ENCODE assay signal across 18 cellular contexts in genomic region chr7:90387470-90388240, GRCh38. TPM values are rescaled to one million over a fixed set of nuclear protein-coding genes. Genes with fewer than 3 reads are reported as not detected.
A peak's percentile ranks its signal among the peaks of the same experiment; 100 is the strongest.
DNase-seq lines count a peak whose midpoint lies in the region; ATAC-seq and TF ChIP-seq lines count a peak whose summit lies in the region.
"Had no signal": no experiment of that assay in that cellular context is flagged by ENCODE, and none has a peak within 500 bp of the region (broad histone marks: within the 10 kb centered on the region; RNA-seq: fewer than 3 reads in every experiment).

No MANE protein-coding gene starts in this region.

- H3K79me2 ChIP-seq in HCT116 (ENCODE audit: insufficient read depth, low read length): no peaks in the 10 kb centered on the region

- TF ChIP-seq CTCF in HCT116 (IDR thresholded peaks at IDR 0.05 in 2 of 3, conservative IDR thresholded peaks at IDR 0.05 in 1 of 3; ENCODE audit: borderline replicate concordance in 1 of 3, insufficient read depth in 1 of 3, low read depth in 2 of 3, low read length in 2 of 3): no peak
- no peak for TF ChIP-seq CTCF in fibroblast of mammary gland (conservative IDR thresholded peaks at IDR 0.05; ENCODE audit: control insufficient read depth, insufficient read depth, low read depth, low read length)
- no peak for TF ChIP-seq CTCF in glutamatergic neuron (IDR thresholded peaks at IDR 0.05; ENCODE audit: partially characterized antibody, unreplicated experiment)

- POLR2A ChIA-PET in HCT116 (lab: Charles Lee): no interaction called here

- H3K27ac Mint-ChIP-seq in glutamatergic neuron (ENCODE audit: unreplicated experiment): no peak overlapping the region
- H3K27ac Mint-ChIP-seq: activated naive CD8-positive, alpha-beta T cell treated with anti-CD3 and anti-CD28 coated beads, Interleukin-2, amount 10 ng/mL, durations not matched to agents 7 days and 5 days; activated T-helper 17 cell treated with anti-CD3 and anti-CD28 coated beads, Interleukin-2, amount 50 U/mL, for 72 hours had no signal

- no peaks in the 10 kb centered on the region for H3K36me3 Mint-ChIP-seq in glutamatergic neuron (ENCODE audit: unreplicated experiment)

- H3K4me2 ChIP-seq in HCT116 (ENCODE audit: low read length): no peak overlapping the region
- H3K4me2 ChIP-seq: BLaER1 had no signal

- TF ChIP-seq POLR2A in HCT116 (IDR thresholded peaks at IDR 0.05; ENCODE audit: borderline replicate concordance, extremely low read depth, insufficient read depth, insufficient read length) (no peak), GM18505 (IDR thresholded peaks at IDR 0.05; ENCODE audit: borderline replicate concordance, extremely low read depth, insufficient read depth, insufficient read length) (no peak)

- no peaks in the 10 kb centered on the region for H3K27me3 Mint-ChIP-seq in glutamatergic neuron (ENCODE audit: unreplicated experiment)
- H3K27me3 Mint-ChIP-seq: activated naive CD8-positive, alpha-beta T cell treated with anti-CD3 and anti-CD28 coated beads, Interleukin-2, amount 10 ng/mL, durations not matched to agents 7 days and 5 days; activated T-helper 17 cell treated with anti-CD3 and anti-CD28 coated beads, Interleukin-2, amount 50 U/mL, for 72 hours had no signal

- no peaks in the 10 kb centered on the region for H3K27me3 ChIP-seq in HCT116 (ENCODE audit: insufficient read depth, low read length)
- H3K27me3 ChIP-seq: BLaER1, left lung, right lobe of liver had no signal

- DNase-seq in HCT116 (ENCODE audit: low read depth, low spot score): no peak
- DNase-seq in fibroblast of mammary gland (ENCODE audit: low read depth): peak; percentile 61
- DNase-seq in myocyte (ENCODE audit: low read depth): peak; percentile 30
- DNase-seq in glutamatergic neuron: no peak
- DNase-seq in CD1c-positive myeloid dendritic cell (ENCODE audit: extremely low spot score): no peak
- DNase-seq in caudate nucleus (lab: John Stamatoyannopoulos, UW): no peak
- DNase-seq: activated CD4-positive, alpha-beta T cell treated with anti-CD3 and anti-CD28 coated beads for 48 hours; activated naive CD8-positive, alpha-beta T cell treated with anti-CD3 and anti-CD28 coated beads, Interleukin-2, amount 10 ng/mL, durations not matched to agents 7 days and 5 days; Calu3; left lung; NCI-H1105; NCI-H2107; NCI-H510A treated with DMSO at 0.1 percent for 48 hours; right lobe of liver had no signal

- RAD21 ChIA-PET in HCT116 (lab: Charles Lee; ENCODE audit: low non-redundant PET in 1 of 2, low total read pairs in 2 of 2, uncharacterized antibody in 2 of 2, unreplicated experiment in 2 of 2): no interaction called here

- CTCF ChIA-PET in HCT116 (lab: Charles Lee): no interaction called here

- H2AFZ ChIP-seq in HCT116 (ENCODE audit: low read depth, low read length, poor library complexity, severe bottlenecking): no peak overlapping the region

- no peaks in the 10 kb centered on the region for H4K20me1 ChIP-seq in HCT116 (ENCODE audit: insufficient read depth)
- H4K20me1 ChIP-seq: BLaER1 had no signal

- peaks cover 0 to 14% of the 10 kb centered on the region in 2 experiments; a peak in 1 of 4 replicates for H3K4me1 ChIP-seq in HCT116 (ENCODE audit: control insufficient read depth in 1 of 2, insufficient read depth in 2 of 2, low read length in 2 of 2)
- H3K4me1 ChIP-seq: BLaER1, left lung, right lobe of liver had no signal

- ATAC-seq in HCT116 (no peak), SK-N-SH treated with all-trans-retinoic acid at 6 μM for 48 hours (peak; percentile 21; the same call in 1 of the 3 replicates), GM18505 (IDR thresholded peaks at IDR 0.05; ENCODE audit: unreplicated experiment) (no peak)
- ATAC-seq: activated T-helper 17 cell treated with anti-CD3 and anti-CD28 coated beads, Interleukin-2, amount 50 U/mL, for 72 hours; left lung had no signal

- intact Hi-C loops in HCT116 (cut with micrococcal nuclease): no loop called here

- no peak overlapping the region for H3K4me3 ChIP-seq in HCT116 (replicated peaks in 1 of 2; ENCODE audit: low read depth in 1 of 2, low read length in 2 of 2)
- no peak overlapping the region for H3K4me3 ChIP-seq in fibroblast of mammary gland (ENCODE audit: control insufficient read depth, low read depth, low read length)
- H3K4me3 ChIP-seq: BLaER1, left lung, right lobe of liver had no signal

- H3K9me3 Mint-ChIP-seq in glutamatergic neuron (ENCODE audit: unreplicated experiment): no peaks in the 10 kb centered on the region
- H3K9me3 Mint-ChIP-seq: activated T-helper 17 cell treated with anti-CD3 and anti-CD28 coated beads, Interleukin-2, amount 50 U/mL, for 72 hours had no signal

- no peak overlapping the region for H3K9ac ChIP-seq in HCT116 (ENCODE audit: low read length)
- H3K9ac ChIP-seq: BLaER1 had no signal

- H3K9me3 ChIP-seq in HCT116 (ENCODE audit: control insufficient read depth in 1 of 2, insufficient read depth in 1 of 2, low read depth in 1 of 2, low read length in 2 of 2): no peaks in the 10 kb centered on the region
- H3K9me3 ChIP-seq: BLaER1, left lung, right lobe of liver had no signal

- H3K27ac ChIP-seq in HCT116 (ENCODE audit: low read depth, low read length) (no peak overlapping the region), caudate nucleus (ENCODE audit: low read depth, low read length) (no peak overlapping the region)
- H3K27ac ChIP-seq: BLaER1, left lung, right lobe of liver had no signal

- H3K4me3 Mint-ChIP-seq in glutamatergic neuron (ENCODE audit: unreplicated experiment): no peak overlapping the region
- H3K4me3 Mint-ChIP-seq: activated naive CD8-positive, alpha-beta T cell treated with anti-CD3 and anti-CD28 coated beads, Interleukin-2, amount 10 ng/mL, durations not matched to agents 7 days and 5 days; activated T-helper 17 cell treated with anti-CD3 and anti-CD28 coated beads, Interleukin-2, amount 50 U/mL, for 72 hours had no signal

- no TSS peak for BruUV-seq in HCT116 (replicated peaks; lab: Mats Ljungman, UMichigan)

- no peaks in the 10 kb centered on the region for H3K9me2 ChIP-seq in HCT116 (ENCODE audit: insufficient read depth)

- TF ChIP-seq RAD21 in HCT116 (IDR thresholded peaks at IDR 0.05; ENCODE audit: low read depth): no peak

- no peaks in the 10 kb centered on the region for H3K4me1 Mint-ChIP-seq in glutamatergic neuron (ENCODE audit: low read depth, unreplicated experiment)
- H3K4me1 Mint-ChIP-seq: activated naive CD8-positive, alpha-beta T cell treated with anti-CD3 and anti-CD28 coated beads, Interleukin-2, amount 10 ng/mL, durations not matched to agents 7 days and 5 days; activated T-helper 17 cell treated with anti-CD3 and anti-CD28 coated beads, Interleukin-2, amount 50 U/mL, for 72 hours had no signal

- H3K36me3 ChIP-seq in HCT116 (ENCODE audit: control insufficient read depth in 1 of 2, insufficient read depth in 2 of 2, low read length in 2 of 2): peaks cover 7 to 9% of the 10 kb centered on the region in 2 experiments; a peak in 1 of 4 replicates

TF ChIP-seq in HCT116, 20 proteins besides CTCF, POLR2A, EP300 and RAD21 (continues in another document):
- no peak for TF ChIP-seq JUND (IDR thresholded peaks at IDR 0.05)
- TF ChIP-seq ZNF274 (IDR thresholded peaks at IDR 0.05; ENCODE audit: low read depth, low read length): no peak

TF ChIP-seq in SK-N-SH treated with all-trans-retinoic acid at 6 μM for 48 hours, 23 proteins besides CTCF, POLR2A, EP300 and RAD21:
- TF ChIP-seq ZNF70 (CRISPR knock-in tag; IDR thresholded peaks at IDR 0.05) (no peak), ISL1 (CRISPR knock-in tag; IDR thresholded peaks at IDR 0.05) (no peak), ZFP3 (CRISPR knock-in tag; IDR thresholded peaks at IDR 0.05) (no peak), RARB (CRISPR knock-in tag; IDR thresholded peaks at IDR 0.05) (no peak), ZFP30 (CRISPR knock-in tag; IDR thresholded peaks at IDR 0.05) (no peak), ARNTL (CRISPR knock-in tag; IDR thresholded peaks at IDR 0.05; ENCODE audit: borderline replicate concordance, low read depth) (no peak), ZNF565 (CRISPR knock-in tag; conservative IDR thresholded peaks at IDR 0.05; ENCODE audit: low read depth) (no peak), TCF4 (CRISPR knock-in tag; IDR thresholded peaks at IDR 0.05; ENCODE audit: borderline replicate concordance) (no peak), ZC3H10 (CRISPR knock-in tag; IDR thresholded peaks at IDR 0.05) (no peak), ZNF8 (CRISPR knock-in tag; IDR thresholded peaks at IDR 0.05) (no peak)
- TF ChIP-seq, protein P1, sequence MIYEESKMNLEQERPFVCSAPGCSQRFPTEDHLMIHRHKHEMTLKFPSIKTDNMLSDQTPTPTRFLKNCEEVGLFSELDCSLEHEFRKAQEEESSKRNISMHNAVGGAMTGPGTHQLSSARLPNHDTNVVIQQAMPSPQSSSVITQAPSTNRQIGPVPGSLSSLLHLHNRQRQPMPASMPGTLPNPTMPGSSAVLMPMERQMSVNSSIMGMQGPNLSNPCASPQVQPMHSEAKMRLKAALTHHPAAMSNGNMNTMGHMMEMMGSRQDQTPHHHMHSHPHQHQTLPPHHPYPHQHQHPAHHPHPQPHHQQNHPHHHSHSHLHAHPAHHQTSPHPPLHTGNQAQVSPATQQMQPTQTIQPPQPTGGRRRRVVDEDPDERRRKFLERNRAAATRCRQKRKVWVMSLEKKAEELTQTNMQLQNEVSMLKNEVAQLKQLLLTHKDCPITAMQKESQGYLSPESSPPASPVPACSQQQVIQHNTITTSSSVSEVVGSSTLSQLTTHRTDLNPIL (CRISPR knock-in tag; IDR thresholded peaks at IDR 0.05; ENCODE audit: low read depth): no peak

RNA-seq across cellular contexts. Expression of gene CLDN12, which starts 15.6 kb away (rescaled TPM):
- 30.6 TPM for total RNA-seq in HCT116 (2021; ENCODE audit: unreplicated experiment)
- polyA plus RNA-seq in HCT116 (2012): 28.1 and 42.1 TPM in 2 replicates
- 40.7 and 42.0 TPM in 2 replicates for total RNA-seq in myocyte
- polyA plus RNA-seq in myocyte (2012): 18.3 TPM
- 53.9 TPM for total RNA-seq in glutamatergic neuron (ENCODE audit: unreplicated experiment)

RNA-seq across cellular contexts. Expression of gene GTPBP10, which starts 41.1 kb away (rescaled TPM):
- total RNA-seq in HCT116 (2021; ENCODE audit: unreplicated experiment) (36.7 TPM), myocyte (13.0 and 17.4 TPM in 2 replicates), glutamatergic neuron (ENCODE audit: unreplicated experiment) (18.7 TPM)
- 9.2 and 14.3 TPM in 2 replicates for polyA plus RNA-seq in HCT116 (2012)
- polyA plus RNA-seq in myocyte (2012): 8.4 TPM

Comparison
In these comparisons a context has a peak if more than half of its experiments do, and no peak if none do; other contexts are left out.
1. DNase-seq: peak in fibroblast of mammary gland (single experiment) and myocyte (single experiment); none in HCT116 (single experiment), glutamatergic neuron (single experiment), CD1c-positive myeloid dendritic cell (single experiment) and caudate nucleus (0 of 61).